Comparison of ENCODE assay signal across 22 cellular contexts in genomic region chr3:51163051-51163450, GRCh38.
DNase-seq lines count a peak whose midpoint lies in the region; ATAC-seq, FAIRE-seq and TF ChIP-seq lines count a peak whose summit lies in the region.
"Had no signal": no experiment of that assay in that cellular context is flagged by ENCODE, and none has a peak within 500 bp of the region (broad histone marks: within the 10 kb centered on the region; RNA-seq: fewer than 3 reads in every experiment).

No MANE protein-coding gene starts in this region.

- no peaks in the 10 kb centered on the region for H3K36me3 ChIP-seq in GM23248 (ENCODE audit: low read depth)
- H3K36me3 ChIP-seq in astrocyte (ENCODE audit: insufficient read depth, low read length) = no peaks in the 10 kb centered on the region
- H3K36me3 ChIP-seq: BLaER1 treated with 17β-estradiol and CSF1 and Interleukin-3, amounts not matched to agents 10 nM and 100 nM; SJSA1 had no signal

- no peaks in the 10 kb centered on the region for H4K20me1 ChIP-seq in GM23248 (ENCODE audit: insufficient read depth)
- no peaks in the 10 kb centered on the region for H4K20me1 ChIP-seq in astrocyte (ENCODE audit: insufficient read depth, low read length)
- H4K20me1 ChIP-seq: BLaER1 treated with 17β-estradiol and CSF1 and Interleukin-3, amounts not matched to agents 10 nM and 100 nM had no signal

- WGBS in GM23248 (ENCODE audit: low coverage in 1 of 2, low lambda C conversion rate in 2 of 2, missing lambda C conversion rate in 2 of 2), 2 experiments = 17 to 22% methylated on average over 1 of the region's 1 CpG

- peak overlapping the region; percentile 63 for H3K27ac Mint-ChIP-seq in astrocyte (ENCODE audit: unreplicated experiment)
- H3K27ac Mint-ChIP-seq in activated naive CD4-positive, alpha-beta T cell treated with anti-CD3 and anti-CD28 coated beads for 36 hours = no peak overlapping the region
- H3K27ac Mint-ChIP-seq: CD4-positive, alpha-beta memory T cell had no signal

- H3F3A ChIP-seq in GM23248 (ENCODE audit: insufficient read depth) = no peaks in the 10 kb centered on the region

- H3K4me3 Mint-ChIP-seq in astrocyte (ENCODE audit: unreplicated experiment) = no peak overlapping the region
- H3K4me3 Mint-ChIP-seq in activated naive CD4-positive, alpha-beta T cell treated with anti-CD3 and anti-CD28 coated beads for 36 hours = no peak overlapping the region
- H3K4me3 Mint-ChIP-seq: CD4-positive, alpha-beta memory T cell had no signal

- H3K9me3 ChIP-seq in GM23248 (ENCODE audit: low read depth) = no peaks in the 10 kb centered on the region
- H3K9me3 ChIP-seq in astrocyte (ENCODE audit: insufficient read depth, low read depth, low read length) = no peaks in the 10 kb centered on the region
- H3K9me3 ChIP-seq: SJSA1 had no signal

- no peak overlapping the region for H3K4me3 ChIP-seq in GM23248
- no peak overlapping the region for H3K4me3 ChIP-seq in astrocyte (ENCODE audit: insufficient read depth, low read depth, low read length)
- H3K4me3 ChIP-seq: BLaER1 treated with 17β-estradiol and CSF1 and Interleukin-3, amounts not matched to agents 10 nM and 100 nM; GM12878; K562; SJSA1 had no signal

- H3K9ac ChIP-seq in GM23248 = no peak overlapping the region
- no peak overlapping the region for H3K9ac ChIP-seq in astrocyte (ENCODE audit: low read length)
- H3K9ac ChIP-seq: BLaER1 treated with 17β-estradiol and CSF1 and Interleukin-3, amounts not matched to agents 10 nM and 100 nM had no signal

- H3K4me2 ChIP-seq in GM23248 (ENCODE audit: unreplicated experiment) (no peak overlapping the region), astrocyte (ENCODE audit: low read length) (peak overlapping the region; percentile 33)
- H3K4me2 ChIP-seq: BLaER1 treated with 17β-estradiol and CSF1 and Interleukin-3, amounts not matched to agents 10 nM and 100 nM had no signal

- H3K27ac ChIP-seq in GM23248 (no peak overlapping the region), astrocyte (ENCODE audit: low read depth, low read length) (no peak overlapping the region)
- H3K27ac ChIP-seq: BLaER1 treated with 17β-estradiol and CSF1 and Interleukin-3, amounts not matched to agents 10 nM and 100 nM; SJSA1 had no signal

- no peaks in the 10 kb centered on the region for H3K27me3 Mint-ChIP-seq in astrocyte (ENCODE audit: low read depth, unreplicated experiment)
- no peaks in the 10 kb centered on the region for H3K27me3 Mint-ChIP-seq in activated naive CD4-positive, alpha-beta T cell treated with anti-CD3 and anti-CD28 coated beads for 36 hours (ENCODE audit: low read depth)
- H3K27me3 Mint-ChIP-seq: CD4-positive, alpha-beta memory T cell had no signal

- TF ChIP-seq CTCF in astrocyte (IDR thresholded peaks at IDR 0.05; ENCODE audit: insufficient read depth, low read depth, low read length) = no peak

- H3K4me1 Mint-ChIP-seq in astrocyte (ENCODE audit: low read depth, unreplicated experiment) = peaks cover 7% of the 10 kb centered on the region
- no peaks in the 10 kb centered on the region for H3K4me1 Mint-ChIP-seq in activated naive CD4-positive, alpha-beta T cell treated with anti-CD3 and anti-CD28 coated beads for 36 hours (ENCODE audit: low read depth)
- H3K4me1 Mint-ChIP-seq: CD4-positive, alpha-beta memory T cell had no signal

- H3K9me3 Mint-ChIP-seq in astrocyte (ENCODE audit: unreplicated experiment) = no peaks in the 10 kb centered on the region
- no peaks in the 10 kb centered on the region for H3K9me3 Mint-ChIP-seq in activated naive CD4-positive, alpha-beta T cell treated with anti-CD3 and anti-CD28 coated beads for 36 hours

- no peak overlapping the region; the same call in 1 of the 2 replicates for H2AFZ ChIP-seq in GM23248
- no peak overlapping the region for H2AFZ ChIP-seq in astrocyte (ENCODE audit: low read depth, low read length)

- in situ Hi-C loops in GM23248 (cut with MboI) = no loop called here

- no peaks in the 10 kb centered on the region for H3K9me2 ChIP-seq in GM23248 (ENCODE audit: insufficient read depth)

- CTCF ChIA-PET in activated naive CD4-positive, alpha-beta T cell treated with anti-CD3 and anti-CD28 coated beads for 36 hours (lab: Charles Lee) = no interaction called here

- intact Hi-C loops in activated naive CD4-positive, alpha-beta T cell treated with anti-CD3 and anti-CD28 coated beads for 36 hours (cut with micrococcal nuclease) = no loop called here

- H3K79me2 ChIP-seq in GM23248 (ENCODE audit: insufficient read depth) = no peaks in the 10 kb centered on the region
- H3K79me2 ChIP-seq in astrocyte (ENCODE audit: insufficient read depth, low read length) = no peaks in the 10 kb centered on the region

- no peak for FAIRE-seq in astrocyte (lab: Jason Lieb, UNC)
- FAIRE-seq: A204.1, GM12878, HTR-8/SVneo, K562 had no signal

- DNase-seq in GM23248 (peak; percentile 2), astrocyte (ENCODE audit: low read depth) (peak; percentile 26), iris pigment epithelial cell (ENCODE audit: low read depth) (peak; percentile 3), renal cortical epithelial cell (ENCODE audit: low read depth) (peak; percentile 24), GDM1 (lab: John Stamatoyannopoulos, UW) (no peak)
- DNase-seq in activated naive CD4-positive, alpha-beta T cell treated with anti-CD3 and anti-CD28 coated beads for 36 hours = no peak
- DNase-seq in stimulated activated CD4-positive, alpha-beta T cell treated with anti-CD3 and anti-CD28 coated beads, Interleukin-1b, Interleukin-23, amount 100 ng/mL, for 48 hours = no peak
- DNase-seq: AML-193; CD4-positive, alpha-beta memory T cell; COR-L47; MM.1S; NCI-H2029; NCI-H526 treated with DMSO at 0.1 percent for 48 hours; Right ventricle myocardium superior; RPMI8226 had no signal

- no peaks in the 10 kb centered on the region for H3K36me3 Mint-ChIP-seq in astrocyte (ENCODE audit: low read depth, unreplicated experiment)
- H3K36me3 Mint-ChIP-seq in activated naive CD4-positive, alpha-beta T cell treated with anti-CD3 and anti-CD28 coated beads for 36 hours (ENCODE audit: low read depth) = no peaks in the 10 kb centered on the region
- H3K36me3 Mint-ChIP-seq: CD4-positive, alpha-beta memory T cell had no signal

- H3K4me1 ChIP-seq in GM23248 (ENCODE audit: insufficient read depth) = no peaks in the 10 kb centered on the region
- no peaks in the 10 kb centered on the region for H3K4me1 ChIP-seq in astrocyte (ENCODE audit: insufficient read depth, low read length)
- H3K4me1 ChIP-seq: BLaER1 treated with 17β-estradiol and CSF1 and Interleukin-3, amounts not matched to agents 10 nM and 100 nM; SJSA1 had no signal

- H3K27me3 ChIP-seq in GM23248 (replicated peaks; ENCODE audit: insufficient read depth) = no peaks in the 10 kb centered on the region
- H3K27me3 ChIP-seq in astrocyte (ENCODE audit: insufficient read depth, low read length) = no peaks in the 10 kb centered on the region
- H3K27me3 ChIP-seq: BLaER1 treated with 17β-estradiol and CSF1 and Interleukin-3, amounts not matched to agents 10 nM and 100 nM; SJSA1 had no signal

- no peak for ATAC-seq in HG02610 (IDR thresholded peaks at IDR 0.05; ENCODE audit: unreplicated experiment)
- ATAC-seq: GM12878, K562 had no signal

Comparison
In these comparisons a context has a peak if more than half of its experiments do, and no peak if none do; other contexts are left out.
1. DNase-seq: peak in GM23248 (single experiment), astrocyte (single experiment), iris pigment epithelial cell (single experiment) and renal cortical epithelial cell (single experiment); none in activated naive CD4-positive, alpha-beta T cell treated with anti-CD3 and anti-CD28 coated beads for 36 hours (single experiment), GDM1 (single experiment) and stimulated activated CD4-positive, alpha-beta T cell treated with anti-CD3 and anti-CD28 coated beads, Interleukin-1b, Interleukin-23, amount 100 ng/mL, for 48 hours (single experiment).